ENCODE assay signal across 8 cellular contexts in genomic region chr15:62847900-62848489, GRCh38.
A peak's percentile ranks its signal among the peaks of the same experiment; 100 is the strongest.
DNase-seq lines count a peak whose midpoint lies in the region; ATAC-seq and TF ChIP-seq lines count a peak whose summit lies in the region.

No MANE protein-coding gene starts in this region.

- no peak for ATAC-seq in IMR-90 (ENCODE audit: low read depth)
- ATAC-seq in thoracic aorta (ENCODE audit: insufficient number of reproducible peaks, low FRiP score, low read depth) = no peak
- no peak for ATAC-seq in GM21367 (IDR thresholded peaks at IDR 0.05; ENCODE audit: unreplicated experiment)

- 73% methylated on average over 3 of the region's 7 CpGs; no CpG with 5 or more reads in 1 of the 2 experiments for WGBS in IMR-90 (ENCODE audit: extremely low coverage in 2 of 2, insufficient read length in 1 of 2), 2 experiments
- WGBS in mesenchymal stem cell = 85% methylated on average over 7 of the region's 7 CpGs

- H3K27ac ChIP-seq in IMR-90 (ENCODE audit: insufficient read depth, low read length) (no peak overlapping the region), VCaP (no peak overlapping the region), mesenchymal stem cell (ENCODE audit: low read length, poor library complexity, severe bottlenecking) (peak overlapping the region; percentile 99), thoracic aorta (no peak overlapping the region)
- H3K27ac ChIP-seq in effector memory CD4-positive, alpha-beta T cell (ENCODE audit: insufficient read depth, low read length, poor library complexity, severe bottlenecking) = no peak overlapping the region

- in situ Hi-C loops in IMR-90 (cut with MboI; ENCODE audit: low sequenced_read_pairs) = no loop called here

- H3K36me3 ChIP-seq in IMR-90 (ENCODE audit: control insufficient read depth, insufficient read depth, low read length) (no peaks in the 10 kb centered on the region), mesenchymal stem cell (ENCODE audit: control insufficient read depth in 1 of 2, insufficient read depth in 2 of 2, low read depth in 1 of 2, low read length in 2 of 2) (peaks cover 0 to 11% of the 10 kb centered on the region in 2 experiments), thoracic aorta (peaks cover 2% of the 10 kb centered on the region)
- H3K36me3 ChIP-seq in effector memory CD4-positive, alpha-beta T cell (ENCODE audit: control insufficient read depth, insufficient read depth, low read length) = no peaks in the 10 kb centered on the region

- dilution Hi-C loops in IMR-90 (cut with HindIII; ENCODE audit: low sequenced_read_pairs, unreplicated experiment) = no loop called here

- peak overlapping the region; percentile 41; the same call in 1 of the 2 replicates for H4K91ac ChIP-seq in IMR-90 (ENCODE audit: insufficient read depth, low read depth, low read length)
- H4K91ac ChIP-seq in mesenchymal stem cell (ENCODE audit: low read length) = no peak overlapping the region

- H3K27me3 ChIP-seq in IMR-90 (ENCODE audit: control insufficient read depth, insufficient read depth, low read length) = no peaks in the 10 kb centered on the region
- no peaks in the 10 kb centered on the region for H3K27me3 ChIP-seq in effector memory CD4-positive, alpha-beta T cell (replicated peaks; ENCODE audit: control insufficient read depth, insufficient read depth, low read length, poor library complexity, severe bottlenecking)
- H3K27me3 ChIP-seq in mesenchymal stem cell (ENCODE audit: control insufficient read depth in 1 of 2, insufficient read depth in 1 of 2, low read length in 2 of 2) = no peaks in the 10 kb centered on the region
- no peaks in the 10 kb centered on the region for H3K27me3 ChIP-seq in thoracic aorta (replicated peaks; ENCODE audit: insufficient read depth)

- H2BK5ac ChIP-seq in IMR-90 (ENCODE audit: low read depth, low read length, poor library complexity, severe bottlenecking) = no peak overlapping the region
- peak overlapping the region; percentile 99 for H2BK5ac ChIP-seq in mesenchymal stem cell (ENCODE audit: low read depth, low read length, poor library complexity, severe bottlenecking)

- H3K4me3 ChIP-seq in IMR-90 (ENCODE audit: insufficient read depth, low read depth, low read length) (no peak overlapping the region), mesenchymal stem cell (ENCODE audit: insufficient read depth in 1 of 2, low read depth in 1 of 2, low read length in 2 of 2) (no peak overlapping the region), thoracic aorta (no peak overlapping the region)
- no peak overlapping the region for H3K4me3 ChIP-seq in effector memory CD4-positive, alpha-beta T cell (ENCODE audit: insufficient read depth, low read depth, low read length, poor library complexity, severe bottlenecking)

- intact Hi-C loops in IMR-90 (cut with micrococcal nuclease) = loop anchor here (2.0 kb wide), 1 partner anchor 195 kb away; the partner anchor contains the start of gene TPM1

- H2AFZ ChIP-seq in IMR-90 (replicated peaks; ENCODE audit: low read length, poor library complexity) (no peak overlapping the region), mesenchymal stem cell (ENCODE audit: low read depth, low read length) (no peak overlapping the region)

- H3K9ac ChIP-seq in IMR-90 (ENCODE audit: low read depth, low read length) (no peak overlapping the region), mesenchymal stem cell (ENCODE audit: low read length) (no peak overlapping the region)

- 0 out of 2 replicates have a peak overlapping the region, but pooled peaks have one; percentile 20 for H4K5ac ChIP-seq in IMR-90 (ENCODE audit: low read depth, low read length)

- peak overlapping the region in 1 of 2 experiments; percentile 64 for H2BK12ac ChIP-seq in mesenchymal stem cell (ENCODE audit: low read length in 2 of 2)

- no peak overlapping the region; the same call in 1 of the 2 replicates for H3K23ac ChIP-seq in IMR-90 (ENCODE audit: low read depth, low read length)
- no peak overlapping the region for H3K23ac ChIP-seq in mesenchymal stem cell (ENCODE audit: low read length in 2 of 2)

- H4K8ac ChIP-seq in IMR-90 (ENCODE audit: low read depth in 2 of 2, low read length in 2 of 2) (peak overlapping the region; percentile 8 to 38; a peak in 3 of 4 replicates), mesenchymal stem cell (ENCODE audit: low read length) (no peak overlapping the region)

- H3K9me3 ChIP-seq in IMR-90 (ENCODE audit: control insufficient read depth, insufficient read depth, low read length) = no peaks in the 10 kb centered on the region
- H3K9me3 ChIP-seq in effector memory CD4-positive, alpha-beta T cell (ENCODE audit: control insufficient read depth, low read length) = no peaks in the 10 kb centered on the region
- no peaks in the 10 kb centered on the region for H3K9me3 ChIP-seq in mesenchymal stem cell (ENCODE audit: control insufficient read depth, low read length)
- no peaks in the 10 kb centered on the region for H3K9me3 ChIP-seq in thoracic aorta

- POLR2A ChIA-PET in IMR-90 (lab: Charles Lee; ENCODE audit: unreplicated experiment) = interaction anchor here (1.4 kb wide), 1 partner anchor 200 kb away, joined by 3 read pairs; no protein-coding TSS in a partner anchor

- DNase-seq in DMS114 treated with DMSO at 0.1 percent for 48 hours (lab: John Stamatoyannopoulos, UW; ENCODE audit: unreplicated experiment) = peak; percentile 3
- peak; percentile 54 for DNase-seq in IMR-90
- DNase-seq in effector memory CD4-positive, alpha-beta T cell = peak in 2 of 3 donors; percentile 2 to 8
- peak; percentile 54 for DNase-seq in mesenchymal stem cell
- DNase-seq in thoracic aorta (ENCODE audit: low spot score) = no peak
- no peak for DNase-seq in Kasumi-1 (lab: John Stamatoyannopoulos, UW)

- peak overlapping the region; percentile 16; the same call in 1 of the 2 replicates for H2AK5ac ChIP-seq in IMR-90 (ENCODE audit: low read depth, low read length)
- peak overlapping the region; percentile 99 for H2AK5ac ChIP-seq in mesenchymal stem cell (ENCODE audit: low read length, severe bottlenecking)

- peak overlapping the region; percentile 65 for H3K14ac ChIP-seq in IMR-90 (replicated peaks; ENCODE audit: low read depth, low read length)
- H3K14ac ChIP-seq in mesenchymal stem cell (ENCODE audit: low read length in 2 of 2) = no peak overlapping the region

- BruUV-seq in IMR-90 (replicated peaks; lab: Mats Ljungman, UMichigan) = no TSS peak

- H2AK9ac ChIP-seq in IMR-90 (replicated peaks; ENCODE audit: low read depth, low read length, poor library complexity) = no peak overlapping the region

- H3K4me1 ChIP-seq in IMR-90 (ENCODE audit: control insufficient read depth, insufficient read depth, low read length) (peaks cover 18% of the 10 kb centered on the region), mesenchymal stem cell (ENCODE audit: control insufficient read depth, insufficient read depth, low read depth, low read length) (peaks cover 40% of the 10 kb centered on the region), thoracic aorta (ENCODE audit: control insufficient read depth in 1 of 2, low read depth in 2 of 2) (peaks cover 8 to 35% of the 10 kb centered on the region in 2 donors)
- H3K4me1 ChIP-seq in effector memory CD4-positive, alpha-beta T cell (ENCODE audit: control insufficient read depth, insufficient read depth, low read length, poor library complexity, severe bottlenecking) = no peaks in the 10 kb centered on the region

- H3K18ac ChIP-seq in IMR-90 (ENCODE audit: low read depth, low read length) (peak overlapping the region; percentile 23; the same call in 1 of the 2 replicates), mesenchymal stem cell (ENCODE audit: low read depth in 1 of 2, low read length in 2 of 2) (peak overlapping the region; percentile 16 to 23)

- peaks cover 15% of the 10 kb centered on the region for H3K9me1 ChIP-seq in IMR-90 (ENCODE audit: insufficient read depth, low read length)

- peak overlapping the region; percentile 91 for H2BK120ac ChIP-seq in IMR-90 (ENCODE audit: low read depth, low read length)
- no peak overlapping the region for H2BK120ac ChIP-seq in mesenchymal stem cell (ENCODE audit: low read depth, low read length)

- peak; percentile 75 for TF ChIP-seq RAD21 in IMR-90 (IDR thresholded peaks at IDR 0.05; ENCODE audit: low read length)

- no peak for TF ChIP-seq POLR2A in IMR-90 (IDR thresholded peaks at IDR 0.05; ENCODE audit: low read depth, low read length)

- peak overlapping the region; percentile 87 for H3K4ac ChIP-seq in IMR-90 (ENCODE audit: low read depth, low read length)
- H3K4ac ChIP-seq in mesenchymal stem cell (ENCODE audit: low read depth in 1 of 2, low read length in 2 of 2) = peak overlapping the region in 1 of 2 experiments; percentile 74

- no peaks in the 10 kb centered on the region for H4K20me1 ChIP-seq in IMR-90 (ENCODE audit: insufficient read depth, low read length)

- H3K79me1 ChIP-seq in IMR-90 (ENCODE audit: low read depth in 1 of 2, low read length in 2 of 2) = peaks cover 0 to 10% of the 10 kb centered on the region in 2 experiments; a peak in 1 of 4 replicates
- H3K79me1 ChIP-seq in mesenchymal stem cell (replicated peaks; ENCODE audit: low read length, poor library complexity, severe bottlenecking) = peaks cover 5% of the 10 kb centered on the region

- peak overlapping the region; percentile 50; the same call in 2 of the 3 replicates for H2BK15ac ChIP-seq in IMR-90 (ENCODE audit: low read depth, low read length)
- H2BK15ac ChIP-seq in mesenchymal stem cell (ENCODE audit: low read depth, poor library complexity, severe bottlenecking) = no peak overlapping the region

- no peak overlapping the region for H3K4me2 ChIP-seq in IMR-90 (ENCODE audit: low read depth, low read length)
- no peak overlapping the region for H3K4me2 ChIP-seq in mesenchymal stem cell (ENCODE audit: low read length, poor library complexity, severe bottlenecking)

- H3K56ac ChIP-seq in IMR-90 (ENCODE audit: extremely low read depth, insufficient read depth, low read length) = no peak overlapping the region

- peak overlapping the region; percentile 69; the same call in 1 of the 2 replicates for H2BK20ac ChIP-seq in IMR-90 (ENCODE audit: low read depth, low read length)

- TF ChIP-seq CTCF in IMR-90 (conservative IDR thresholded peaks at IDR 0.05; ENCODE audit: low read depth, low read length) (peak; percentile 60), VCaP (conservative IDR thresholded peaks at IDR 0.05) (peak; percentile 84), thoracic aorta (IDR thresholded peaks at IDR 0.05) (peak; percentile 80)

- CTCF ChIA-PET in IMR-90 (lab: Yijun Ruan, JAX) = interaction anchor here (0.7 to 1.4 kb wide), 3 partner anchors 16 to 197 kb away, joined by 3 to 4 read pairs (median 4); no protein-coding TSS in a partner anchor

TF ChIP-seq in IMR-90, 13 proteins besides CTCF, POLR2A, EP300 and RAD21:
- TF ChIP-seq SMC3 (IDR thresholded peaks at IDR 0.05; ENCODE audit: low read depth, low read length) (peak; percentile 48), MAFK (IDR thresholded peaks at IDR 0.05; ENCODE audit: low read depth, low read length) (no peak)

Comparison
In these comparisons a context has a peak if more than half of its experiments do, and no peak if none do; other contexts are left out.
1. DNase-seq: peak in DMS114 treated with DMSO at 0.1 percent for 48 hours (single experiment), IMR-90 (single experiment), effector memory CD4-positive, alpha-beta T cell (2 of 3) and mesenchymal stem cell (single experiment); none in thoracic aorta (single experiment) and Kasumi-1 (0 of 2).
2. Peak in every context shown above with its lines, with median percentiles within 50 percentile points of each other: CTCF ChIP-seq.